1 cellular context compared by ENCODE assay signal in the genomic region with DNA sequence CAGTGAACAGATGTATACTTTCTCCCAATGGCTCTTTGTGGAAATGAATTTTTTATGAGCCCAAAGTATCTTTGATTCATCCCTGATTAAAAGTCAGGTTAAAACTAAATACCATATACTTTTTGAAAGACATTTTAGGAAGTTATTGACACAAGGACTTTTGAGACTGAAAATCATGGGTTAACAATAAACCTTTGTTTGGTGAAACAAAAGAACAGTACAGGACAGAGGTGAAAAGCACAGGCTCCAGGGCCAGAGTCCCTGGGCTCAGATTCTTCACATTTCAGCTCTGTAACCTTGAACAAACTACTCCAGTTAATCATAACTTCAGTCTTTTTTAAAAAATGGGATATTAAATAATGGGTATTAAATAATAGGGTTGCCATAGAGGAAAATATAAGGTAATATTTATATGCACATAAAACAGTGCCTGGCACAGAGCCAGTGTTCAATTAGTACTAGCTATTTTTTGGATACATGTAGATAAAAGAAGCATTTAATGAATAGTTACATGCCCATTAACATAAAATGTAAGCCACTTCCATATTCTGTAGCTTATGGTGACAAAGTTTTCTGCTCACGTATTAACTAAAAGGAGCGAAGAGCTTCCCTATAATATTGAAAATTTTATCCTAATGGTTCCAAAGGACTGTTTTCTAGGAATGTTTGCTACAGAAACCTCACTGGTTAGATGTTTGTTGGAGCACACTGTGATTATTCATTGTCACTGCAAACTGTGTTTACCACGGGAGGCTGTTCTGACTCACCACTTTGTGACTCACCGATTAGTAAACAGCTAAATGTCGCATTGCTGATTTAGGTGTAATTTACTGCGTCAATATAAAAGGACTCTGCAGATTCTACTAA.
A peak's percentile ranks its signal among the peaks of the same experiment; 100 is the strongest.
TF ChIP-seq lines count a peak whose summit lies in the region.

No MANE protein-coding gene starts in this region.

TF ChIP-seq in K562, 482 proteins besides CTCF, POLR2A, EP300 and RAD21 (continued from another document and continues in another):
- TF ChIP-seq, protein P1, sequence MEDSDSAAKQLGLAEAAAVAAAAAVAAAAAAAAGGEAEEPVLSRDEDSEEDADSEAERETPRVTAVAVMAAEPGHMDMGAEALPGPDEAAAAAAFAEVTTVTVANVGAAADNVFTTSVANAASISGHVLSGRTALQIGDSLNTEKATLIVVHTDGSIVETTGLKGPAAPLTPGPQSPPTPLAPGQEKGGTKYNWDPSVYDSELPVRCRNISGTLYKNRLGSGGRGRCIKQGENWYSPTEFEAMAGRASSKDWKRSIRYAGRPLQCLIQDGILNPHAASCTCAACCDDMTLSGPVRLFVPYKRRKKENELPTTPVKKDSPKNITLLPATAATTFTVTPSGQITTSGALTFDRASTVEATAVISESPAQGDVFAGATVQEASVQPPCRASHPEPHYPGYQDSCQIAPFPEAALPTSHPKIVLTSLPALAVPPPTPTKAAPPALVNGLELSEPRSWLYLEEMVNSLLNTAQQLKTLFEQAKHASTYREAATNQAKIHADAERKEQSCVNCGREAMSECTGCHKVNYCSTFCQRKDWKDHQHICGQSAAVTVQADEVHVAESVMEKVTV (CRISPR knock-in tag; IDR thresholded peaks at IDR 0.05): no peak
- TF ChIP-seq NFATC3 (IDR thresholded peaks at IDR 0.05) (no peak), POLR2AphosphoS2 (IDR thresholded peaks at IDR 0.05; ENCODE audit: low read length) (no peak), HNRNPL (IDR thresholded peaks at IDR 0.05; ENCODE audit: low read depth, low read length) (no peak), ZBTB1 (CRISPR knock-in tag; IDR thresholded peaks at IDR 0.05; ENCODE audit: borderline replicate concordance, low read depth) (no peak), PRMT5 (CRISPR knock-in tag; IDR thresholded peaks at IDR 0.05) (no peak), MBD2 (IDR thresholded peaks at IDR 0.05; ENCODE audit: borderline replicate concordance, low read depth) (no peak), XRCC5 (IDR thresholded peaks at IDR 0.05; ENCODE audit: low read depth, low read length) (no peak), NFIC (IDR thresholded peaks at IDR 0.05) (peak; percentile 59), MCM5 (IDR thresholded peaks at IDR 0.05; ENCODE audit: low read depth) (no peak), PKNOX1 (IDR thresholded peaks at IDR 0.05) (peak; percentile 88), BRCA1 (IDR thresholded peaks at IDR 0.05) (no peak), BRCA1 (CRISPR knock-in tag; IDR thresholded peaks at IDR 0.05) (no peak), DNMT1 (IDR thresholded peaks at IDR 0.05) (no peak), PBX2 (CRISPR knock-in tag; IDR thresholded peaks at IDR 0.05; ENCODE audit: low read depth) (peak; percentile 20; the same call in 1 of the 2 replicates), PBX2 (tag; conservative IDR thresholded peaks at IDR 0.05; ENCODE audit: low read depth) (peak; percentile 92), STAT6 (CRISPR knock-in tag; IDR thresholded peaks at IDR 0.05) (no peak), KDM2B (CRISPR knock-in tag; IDR thresholded peaks at IDR 0.05) (no peak), ZNF239 (CRISPR knock-in tag; IDR thresholded peaks at IDR 0.05) (no peak), RBM25 (IDR thresholded peaks at IDR 0.05; ENCODE audit: low read depth, low read length, severe bottlenecking) (no peak), LCOR (CRISPR knock-in tag; IDR thresholded peaks at IDR 0.05) (no peak), HMG20B (CRISPR knock-in tag; IDR thresholded peaks at IDR 0.05) (no peak), CBFB (CRISPR knock-in tag; IDR thresholded peaks at IDR 0.05) (no peak), GATA2 (CRISPR knock-in tag; IDR thresholded peaks at IDR 0.05) (no peak)
- TF ChIP-seq, protein P2, sequence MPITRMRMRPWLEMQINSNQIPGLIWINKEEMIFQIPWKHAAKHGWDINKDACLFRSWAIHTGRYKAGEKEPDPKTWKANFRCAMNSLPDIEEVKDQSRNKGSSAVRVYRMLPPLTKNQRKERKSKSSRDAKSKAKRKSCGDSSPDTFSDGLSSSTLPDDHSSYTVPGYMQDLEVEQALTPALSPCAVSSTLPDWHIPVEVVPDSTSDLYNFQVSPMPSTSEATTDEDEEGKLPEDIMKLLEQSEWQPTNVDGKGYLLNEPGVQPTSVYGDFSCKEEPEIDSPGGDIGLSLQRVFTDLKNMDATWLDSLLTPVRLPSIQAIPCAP (CRISPR knock-in tag; IDR thresholded peaks at IDR 0.05; ENCODE audit: borderline replicate concordance): no peak
- TF ChIP-seq, protein P3, sequence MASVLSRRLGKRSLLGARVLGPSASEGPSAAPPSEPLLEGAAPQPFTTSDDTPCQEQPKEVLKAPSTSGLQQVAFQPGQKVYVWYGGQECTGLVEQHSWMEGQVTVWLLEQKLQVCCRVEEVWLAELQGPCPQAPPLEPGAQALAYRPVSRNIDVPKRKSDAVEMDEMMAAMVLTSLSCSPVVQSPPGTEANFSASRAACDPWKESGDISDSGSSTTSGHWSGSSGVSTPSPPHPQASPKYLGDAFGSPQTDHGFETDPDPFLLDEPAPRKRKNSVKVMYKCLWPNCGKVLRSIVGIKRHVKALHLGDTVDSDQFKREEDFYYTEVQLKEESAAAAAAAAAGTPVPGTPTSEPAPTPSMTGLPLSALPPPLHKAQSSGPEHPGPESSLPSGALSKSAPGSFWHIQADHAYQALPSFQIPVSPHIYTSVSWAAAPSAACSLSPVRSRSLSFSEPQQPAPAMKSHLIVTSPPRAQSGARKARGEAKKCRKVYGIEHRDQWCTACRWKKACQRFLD (CRISPR knock-in tag; IDR thresholded peaks at IDR 0.05): 0 out of 2 replicates have a peak, but pooled peaks have one; percentile 17
- TF ChIP-seq, protein P4, sequence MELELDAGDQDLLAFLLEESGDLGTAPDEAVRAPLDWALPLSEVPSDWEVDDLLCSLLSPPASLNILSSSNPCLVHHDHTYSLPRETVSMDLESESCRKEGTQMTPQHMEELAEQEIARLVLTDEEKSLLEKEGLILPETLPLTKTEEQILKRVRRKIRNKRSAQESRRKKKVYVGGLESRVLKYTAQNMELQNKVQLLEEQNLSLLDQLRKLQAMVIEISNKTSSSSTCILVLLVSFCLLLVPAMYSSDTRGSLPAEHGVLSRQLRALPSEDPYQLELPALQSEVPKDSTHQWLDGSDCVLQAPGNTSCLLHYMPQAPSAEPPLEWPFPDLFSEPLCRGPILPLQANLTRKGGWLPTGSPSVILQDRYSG (tag; conservative IDR thresholded peaks at IDR 0.05; ENCODE audit: low read depth): no peak
- TF ChIP-seq, protein P5, sequence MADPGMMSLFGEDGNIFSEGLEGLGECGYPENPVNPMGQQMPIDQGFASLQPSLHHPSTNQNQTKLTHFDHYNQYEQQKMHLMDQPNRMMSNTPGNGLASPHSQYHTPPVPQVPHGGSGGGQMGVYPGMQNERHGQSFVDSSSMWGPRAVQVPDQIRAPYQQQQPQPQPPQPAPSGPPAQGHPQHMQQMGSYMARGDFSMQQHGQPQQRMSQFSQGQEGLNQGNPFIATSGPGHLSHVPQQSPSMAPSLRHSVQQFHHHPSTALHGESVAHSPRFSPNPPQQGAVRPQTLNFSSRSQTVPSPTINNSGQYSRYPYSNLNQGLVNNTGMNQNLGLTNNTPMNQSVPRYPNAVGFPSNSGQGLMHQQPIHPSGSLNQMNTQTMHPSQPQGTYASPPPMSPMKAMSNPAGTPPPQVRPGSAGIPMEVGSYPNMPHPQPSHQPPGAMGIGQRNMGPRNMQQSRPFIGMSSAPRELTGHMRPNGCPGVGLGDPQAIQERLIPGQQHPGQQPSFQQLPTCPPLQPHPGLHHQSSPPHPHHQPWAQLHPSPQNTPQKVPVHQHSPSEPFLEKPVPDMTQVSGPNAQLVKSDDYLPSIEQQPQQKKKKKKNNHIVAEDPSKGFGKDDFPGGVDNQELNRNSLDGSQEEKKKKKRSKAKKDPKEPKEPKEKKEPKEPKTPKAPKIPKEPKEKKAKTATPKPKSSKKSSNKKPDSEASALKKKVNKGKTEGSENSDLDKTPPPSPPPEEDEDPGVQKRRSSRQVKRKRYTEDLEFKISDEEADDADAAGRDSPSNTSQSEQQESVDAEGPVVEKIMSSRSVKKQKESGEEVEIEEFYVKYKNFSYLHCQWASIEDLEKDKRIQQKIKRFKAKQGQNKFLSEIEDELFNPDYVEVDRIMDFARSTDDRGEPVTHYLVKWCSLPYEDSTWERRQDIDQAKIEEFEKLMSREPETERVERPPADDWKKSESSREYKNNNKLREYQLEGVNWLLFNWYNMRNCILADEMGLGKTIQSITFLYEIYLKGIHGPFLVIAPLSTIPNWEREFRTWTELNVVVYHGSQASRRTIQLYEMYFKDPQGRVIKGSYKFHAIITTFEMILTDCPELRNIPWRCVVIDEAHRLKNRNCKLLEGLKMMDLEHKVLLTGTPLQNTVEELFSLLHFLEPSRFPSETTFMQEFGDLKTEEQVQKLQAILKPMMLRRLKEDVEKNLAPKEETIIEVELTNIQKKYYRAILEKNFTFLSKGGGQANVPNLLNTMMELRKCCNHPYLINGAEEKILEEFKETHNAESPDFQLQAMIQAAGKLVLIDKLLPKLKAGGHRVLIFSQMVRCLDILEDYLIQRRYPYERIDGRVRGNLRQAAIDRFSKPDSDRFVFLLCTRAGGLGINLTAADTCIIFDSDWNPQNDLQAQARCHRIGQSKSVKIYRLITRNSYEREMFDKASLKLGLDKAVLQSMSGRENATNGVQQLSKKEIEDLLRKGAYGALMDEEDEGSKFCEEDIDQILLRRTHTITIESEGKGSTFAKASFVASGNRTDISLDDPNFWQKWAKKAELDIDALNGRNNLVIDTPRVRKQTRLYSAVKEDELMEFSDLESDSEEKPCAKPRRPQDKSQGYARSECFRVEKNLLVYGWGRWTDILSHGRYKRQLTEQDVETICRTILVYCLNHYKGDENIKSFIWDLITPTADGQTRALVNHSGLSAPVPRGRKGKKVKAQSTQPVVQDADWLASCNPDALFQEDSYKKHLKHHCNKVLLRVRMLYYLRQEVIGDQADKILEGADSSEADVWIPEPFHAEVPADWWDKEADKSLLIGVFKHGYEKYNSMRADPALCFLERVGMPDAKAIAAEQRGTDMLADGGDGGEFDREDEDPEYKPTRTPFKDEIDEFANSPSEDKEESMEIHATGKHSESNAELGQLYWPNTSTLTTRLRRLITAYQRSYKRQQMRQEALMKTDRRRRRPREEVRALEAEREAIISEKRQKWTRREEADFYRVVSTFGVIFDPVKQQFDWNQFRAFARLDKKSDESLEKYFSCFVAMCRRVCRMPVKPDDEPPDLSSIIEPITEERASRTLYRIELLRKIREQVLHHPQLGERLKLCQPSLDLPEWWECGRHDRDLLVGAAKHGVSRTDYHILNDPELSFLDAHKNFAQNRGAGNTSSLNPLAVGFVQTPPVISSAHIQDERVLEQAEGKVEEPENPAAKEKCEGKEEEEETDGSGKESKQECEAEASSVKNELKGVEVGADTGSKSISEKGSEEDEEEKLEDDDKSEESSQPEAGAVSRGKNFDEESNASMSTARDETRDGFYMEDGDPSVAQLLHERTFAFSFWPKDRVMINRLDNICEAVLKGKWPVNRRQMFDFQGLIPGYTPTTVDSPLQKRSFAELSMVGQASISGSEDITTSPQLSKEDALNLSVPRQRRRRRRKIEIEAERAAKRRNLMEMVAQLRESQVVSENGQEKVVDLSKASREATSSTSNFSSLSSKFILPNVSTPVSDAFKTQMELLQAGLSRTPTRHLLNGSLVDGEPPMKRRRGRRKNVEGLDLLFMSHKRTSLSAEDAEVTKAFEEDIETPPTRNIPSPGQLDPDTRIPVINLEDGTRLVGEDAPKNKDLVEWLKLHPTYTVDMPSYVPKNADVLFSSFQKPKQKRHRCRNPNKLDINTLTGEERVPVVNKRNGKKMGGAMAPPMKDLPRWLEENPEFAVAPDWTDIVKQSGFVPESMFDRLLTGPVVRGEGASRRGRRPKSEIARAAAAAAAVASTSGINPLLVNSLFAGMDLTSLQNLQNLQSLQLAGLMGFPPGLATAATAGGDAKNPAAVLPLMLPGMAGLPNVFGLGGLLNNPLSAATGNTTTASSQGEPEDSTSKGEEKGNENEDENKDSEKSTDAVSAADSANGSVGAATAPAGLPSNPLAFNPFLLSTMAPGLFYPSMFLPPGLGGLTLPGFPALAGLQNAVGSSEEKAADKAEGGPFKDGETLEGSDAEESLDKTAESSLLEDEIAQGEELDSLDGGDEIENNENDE (IDR thresholded peaks at IDR 0.05; ENCODE audit: low read depth, low read length): no peak
